1 cellular context compared by ENCODE assay signal in genomic region chr11:112748713-112749481, GRCh38.
A peak's percentile ranks its signal among the peaks of the same experiment; 100 is the strongest.
TF ChIP-seq lines count a peak whose summit lies in the region.

No MANE protein-coding gene starts in this region.

TF ChIP-seq in HEK293, 187 proteins besides CTCF, POLR2A, EP300 and RAD21 (continued from another document and continues in another):
- TF ChIP-seq ZBTB49 (tag by site-specific recombination; IDR thresholded peaks at IDR 0.05; ENCODE audit: low read depth) (no peak), ZNF202 (tag by site-specific recombination; IDR thresholded peaks at IDR 0.05; ENCODE audit: borderline replicate concordance) (no peak), SCRT2 (tag by site-specific recombination; IDR thresholded peaks at IDR 0.05) (no peak), ZNF2 (tag by site-specific recombination; IDR thresholded peaks at IDR 0.05) (no peak), ZNF555 (tag by site-specific recombination; conservative IDR thresholded peaks at IDR 0.05) (no peak), YY1 (tag by site-specific recombination; IDR thresholded peaks at IDR 0.05) (no peak), ELK4 (IDR thresholded peaks at IDR 0.05; ENCODE audit: borderline replicate concordance, low read depth, low read length) (no peak), ZNF24 (tag by site-specific recombination; IDR thresholded peaks at IDR 0.05) (no peak), ZNF843 (tag by site-specific recombination; IDR thresholded peaks at IDR 0.05) (0 out of 2 replicates have a peak, but pooled peaks have one; percentile 35), ZNF362 (tag by site-specific recombination; IDR thresholded peaks at IDR 0.05) (no peak), ZNF596 (tag by site-specific recombination; IDR thresholded peaks at IDR 0.05) (no peak), ZNF560 (tag by site-specific recombination; IDR thresholded peaks at IDR 0.05; ENCODE audit: borderline replicate concordance) (no peak), REPIN1 (tag by site-specific recombination; IDR thresholded peaks at IDR 0.05; ENCODE audit: low read depth) (no peak), ZNF169 (tag by site-specific recombination; IDR thresholded peaks at IDR 0.05) (no peak), SP2 (tag by site-specific recombination; IDR thresholded peaks at IDR 0.05) (no peak), ZNF600 (tag by site-specific recombination; IDR thresholded peaks at IDR 0.05) (no peak), OVOL3 (tag by site-specific recombination; IDR thresholded peaks at IDR 0.05) (no peak), PBX3 (CRISPR knock-in tag; IDR thresholded peaks at IDR 0.05) (no peak), ZNF701 (tag by site-specific recombination; IDR thresholded peaks at IDR 0.05) (no peak), PRDM10 (tag by site-specific recombination; IDR thresholded peaks at IDR 0.05) (no peak), ZNF133 (tag by site-specific recombination; IDR thresholded peaks at IDR 0.05) (no peak), SALL2 (tag by site-specific recombination; IDR thresholded peaks at IDR 0.05; ENCODE audit: borderline replicate concordance) (no peak), ZNF140 (tag by site-specific recombination; IDR thresholded peaks at IDR 0.05) (no peak), ZSCAN4 (tag by site-specific recombination; IDR thresholded peaks at IDR 0.05) (no peak), ZNF280D (tag by site-specific recombination; IDR thresholded peaks at IDR 0.05) (no peak), KLF7 (tag by site-specific recombination; IDR thresholded peaks at IDR 0.05; ENCODE audit: borderline replicate concordance) (no peak), ZBTB20 (tag by site-specific recombination; IDR thresholded peaks at IDR 0.05) (0 out of 2 replicates have a peak, but pooled peaks have one; percentile 29), ZIC2 (tag by site-specific recombination; IDR thresholded peaks at IDR 0.05) (peak; percentile 93), ZNF23 (tag by site-specific recombination; IDR thresholded peaks at IDR 0.05; ENCODE audit: borderline replicate concordance) (no peak), AEBP2 (tag by site-specific recombination; IDR thresholded peaks at IDR 0.05; ENCODE audit: borderline replicate concordance) (no peak), BCL11A (tag by site-specific recombination; IDR thresholded peaks at IDR 0.05; ENCODE audit: low read depth) (no peak), ZNF664 (tag by site-specific recombination; IDR thresholded peaks at IDR 0.05) (no peak), ZFP41 (tag by site-specific recombination; IDR thresholded peaks at IDR 0.05; ENCODE audit: borderline replicate concordance) (no peak), GLIS1 (tag by site-specific recombination; IDR thresholded peaks at IDR 0.05) (peak; percentile 91), ZNF785 (tag by site-specific recombination; IDR thresholded peaks at IDR 0.05) (no peak), ZNF692 (tag by site-specific recombination; IDR thresholded peaks at IDR 0.05) (no peak), SP3 (tag by site-specific recombination; IDR thresholded peaks at IDR 0.05) (no peak), ZNF776 (tag by site-specific recombination; IDR thresholded peaks at IDR 0.05; ENCODE audit: borderline replicate concordance) (no peak), ZNF513 (tag by site-specific recombination; IDR thresholded peaks at IDR 0.05) (no peak), ZNF548 (tag by site-specific recombination; IDR thresholded peaks at IDR 0.05) (no peak), ZNF138 (tag by site-specific recombination; IDR thresholded peaks at IDR 0.05; ENCODE audit: borderline replicate concordance) (no peak), ZSCAN5A (tag by site-specific recombination; IDR thresholded peaks at IDR 0.05) (no peak), ZNF423 (tag by site-specific recombination; IDR thresholded peaks at IDR 0.05) (peak; percentile 34; the same call in 1 of the 2 replicates)
